22 cellular contexts compared by ENCODE assay signal in genomic region chr16:16003719-16004313, GRCh38. TPM values are rescaled to one million over a fixed set of nuclear protein-coding genes. Genes with fewer than 3 reads are reported as not detected.
DNase-seq lines count a peak whose midpoint lies in the region; ATAC-seq and TF ChIP-seq lines count a peak whose summit lies in the region.
"Had no signal": no experiment of that assay in that cellular context is flagged by ENCODE, and none has a peak within 500 bp of the region (broad histone marks: within the 10 kb centered on the region; RNA-seq: fewer than 3 reads in every experiment).

No MANE protein-coding gene starts in this region.

- no peaks in the 10 kb centered on the region for H3K27me3 Mint-ChIP-seq in CD4-positive, CD25-positive, alpha-beta regulatory T cell
- no peaks in the 10 kb centered on the region for H3K27me3 Mint-ChIP-seq in chondrocyte (ENCODE audit: low read depth)
- H3K27me3 Mint-ChIP-seq: activated naive CD8-positive, alpha-beta T cell treated with anti-CD3 and anti-CD28 coated beads, Interleukin-2, amount 50 U/mL, for 24 hours had no signal

- TF ChIP-seq POLR2A in vagina (IDR thresholded peaks at IDR 0.05) = no peak

- intact Hi-C loops in PC-9 (cut with micrococcal nuclease; ENCODE audit: unreplicated experiment) (no loop called here), vagina (cut with DNase I) (no loop called here)

- no peak overlapping the region for H3K9ac ChIP-seq in rectal smooth muscle tissue (ENCODE audit: low read length)
- H3K9ac ChIP-seq: KMS-11 had no signal

- peaks cover 71% of the 10 kb centered on the region for H3K79me2 ChIP-seq in PC-9 (ENCODE audit: low read depth)

- H3K36me3 ChIP-seq in CD4-positive, CD25-positive, alpha-beta regulatory T cell (ENCODE audit: control insufficient read depth, insufficient read depth, low read length) = peaks cover 5% of the 10 kb centered on the region
- H3K36me3 ChIP-seq in PC-9 (ENCODE audit: low read depth) (0 out of 2 replicates have a peak, but pooled peaks cover 7% of the 10 kb centered on the region), rectal smooth muscle tissue (ENCODE audit: control insufficient read depth, insufficient read depth, low read length) (no peaks in the 10 kb centered on the region), vagina (peaks cover 0 to 6% of the 10 kb centered on the region in 2 donors)
- H3K36me3 ChIP-seq: right atrium auricular region had no signal

- H3K4me3 Mint-ChIP-seq in CD4-positive, CD25-positive, alpha-beta regulatory T cell = no peak overlapping the region
- H3K4me3 Mint-ChIP-seq in chondrocyte (ENCODE audit: unreplicated experiment) = no peak overlapping the region
- H3K4me3 Mint-ChIP-seq: activated naive CD8-positive, alpha-beta T cell treated with anti-CD3 and anti-CD28 coated beads, Interleukin-2, amount 50 U/mL, for 24 hours; endodermal cell had no signal

- no TSS peak for BruUV-seq in PC-9 (replicated peaks; lab: Mats Ljungman, UMichigan)

- no peaks in the 10 kb centered on the region for H4K20me1 ChIP-seq in PC-9 (ENCODE audit: insufficient read depth)

- POLR2A ChIA-PET in PC-9 (lab: Charles Lee; ENCODE audit: unreplicated experiment) = interaction anchor here (0.7 to 1.0 kb wide), 2 partner anchors 64 to 115 kb away, joined by 3 to 7 read pairs; partner anchors contain the start of gene CEP20

- H3K36me3 Mint-ChIP-seq in CD4-positive, CD25-positive, alpha-beta regulatory T cell = peaks cover 26% of the 10 kb centered on the region
- no peaks in the 10 kb centered on the region for H3K36me3 Mint-ChIP-seq in chondrocyte (ENCODE audit: low read depth)

- H3K27ac Mint-ChIP-seq in CD4-positive, CD25-positive, alpha-beta regulatory T cell = peak overlapping the region in 2 of 3 donors; percentile 14 to 27
- peak overlapping the region; percentile 92 for H3K27ac Mint-ChIP-seq in chondrocyte (ENCODE audit: unreplicated experiment)
- H3K27ac Mint-ChIP-seq: activated naive CD8-positive, alpha-beta T cell treated with anti-CD3 and anti-CD28 coated beads, Interleukin-2, amount 50 U/mL, for 24 hours; endodermal cell had no signal

- no peak overlapping the region for H3K4me3 ChIP-seq in CD4-positive, CD25-positive, alpha-beta regulatory T cell (ENCODE audit: low read depth, low read length)
- H3K4me3 ChIP-seq in PC-9 (no peak overlapping the region), rectal smooth muscle tissue (ENCODE audit: low read length) (no peak overlapping the region), vagina (no peak overlapping the region)
- H3K4me3 ChIP-seq: coronary artery, right atrium auricular region had no signal

- no peaks in the 10 kb centered on the region for H3K27me3 ChIP-seq in CD4-positive, CD25-positive, alpha-beta regulatory T cell (ENCODE audit: control insufficient read depth, insufficient read depth, low read length)
- H3K27me3 ChIP-seq in PC-9 (ENCODE audit: insufficient read depth, low read depth) = no peaks in the 10 kb centered on the region
- H3K27me3 ChIP-seq in rectal smooth muscle tissue (ENCODE audit: control insufficient read depth, insufficient read depth, low read length) = no peaks in the 10 kb centered on the region
- no peaks in the 10 kb centered on the region for H3K27me3 ChIP-seq in vagina
- H3K27me3 ChIP-seq: right atrium auricular region had no signal

- no peak overlapping the region; the same call in 1 of the 2 replicates for H3K4me2 ChIP-seq in PC-9
- H3K4me2 ChIP-seq: KMS-11 had no signal

- H2AFZ ChIP-seq in PC-9 = no peak overlapping the region

- CTCF ChIA-PET in PC-9 (lab: Charles Lee) = interaction anchor here (0.6 kb wide), 1 partner anchor 101 kb away, joined by 3 read pairs; no protein-coding TSS in a partner anchor

- ATAC-seq in CD4-positive, CD25-positive, alpha-beta regulatory T cell (ENCODE audit: low read depth in 2 of 2) = no peak
- ATAC-seq in GM21619 (IDR thresholded peaks at IDR 0.05; ENCODE audit: unreplicated experiment) (no peak), HG03439 (IDR thresholded peaks at IDR 0.05; ENCODE audit: unreplicated experiment) (no peak)
- ATAC-seq: activated naive CD8-positive, alpha-beta T cell treated with anti-CD3 and anti-CD28 coated beads, Interleukin-2, amount 50 U/mL, for 24 hours; Right ventricle myocardium inferior had no signal

- H3K9me2 ChIP-seq in PC-9 (ENCODE audit: insufficient read depth) = no peaks in the 10 kb centered on the region

- H3F3A ChIP-seq in PC-9 (ENCODE audit: insufficient read depth, low read depth) = peaks cover 25% of the 10 kb centered on the region

- H3K4me1 Mint-ChIP-seq in CD4-positive, CD25-positive, alpha-beta regulatory T cell = peaks cover under 1 to 50% (median 38%) of the 10 kb centered on the region in 4 donors
- peaks cover 55% of the 10 kb centered on the region for H3K4me1 Mint-ChIP-seq in chondrocyte (ENCODE audit: low read depth)

- no peak for DNase-seq in CD4-positive, CD25-positive, alpha-beta regulatory T cell
- DNase-seq in PC-9 = no peak
- no peak for DNase-seq in chondrocyte (ENCODE audit: low spot score)
- DNase-seq in vagina (ENCODE audit: extremely low spot score in 2 of 2) = no peak
- DNase-seq: activated CD4-positive, alpha-beta T cell treated with anti-CD3 and anti-CD28 coated beads for 48 hours; activated gamma-delta T cell; activated naive CD8-positive, alpha-beta T cell treated with anti-CD3 and anti-CD28 coated beads, Interleukin-2, amount 50 U/mL, for 24 hours; endodermal cell; GF-D8; glutamatergic neuron; mammary epithelial cell; MV-4-11; NCI-H1694 treated with DMSO at 0.1 percent for 48 hours; NCI-H526 treated with DMSO at 0.1 percent for 48 hours; stimulated activated CD4-positive, alpha-beta T cell treated with anti-CD3 and anti-CD28 coated beads, Interleukin-15, amount 100 ng/mL, for 24 hours had no signal

- peaks cover 0 to 3% (median 0%) of the 10 kb centered on the region in 7 donors for H3K9me3 Mint-ChIP-seq in CD4-positive, CD25-positive, alpha-beta regulatory T cell
- no peaks in the 10 kb centered on the region for H3K9me3 Mint-ChIP-seq in chondrocyte (ENCODE audit: low read depth)
- H3K9me3 Mint-ChIP-seq: endodermal cell had no signal

- TF ChIP-seq CTCF in PC-9 (conservative IDR thresholded peaks at IDR 0.05) (no peak), chondrocyte (IDR thresholded peaks at IDR 0.05) (no peak), vagina (IDR thresholded peaks at IDR 0.05) (no peak)

- H3K4me1 ChIP-seq in CD4-positive, CD25-positive, alpha-beta regulatory T cell (ENCODE audit: control insufficient read depth, insufficient read depth, low read length, poor library complexity, severe bottlenecking) = peaks cover 8% of the 10 kb centered on the region
- peaks cover 8% of the 10 kb centered on the region for H3K4me1 ChIP-seq in PC-9 (replicated peaks; ENCODE audit: insufficient read depth)
- H3K4me1 ChIP-seq in rectal smooth muscle tissue (ENCODE audit: control insufficient read depth, insufficient read depth, low read length) = peaks cover 2% of the 10 kb centered on the region
- H3K4me1 ChIP-seq in vagina = peaks cover 15% of the 10 kb centered on the region

- H3K9me3 ChIP-seq in CD4-positive, CD25-positive, alpha-beta regulatory T cell (ENCODE audit: control insufficient read depth in 2 of 2, low read length in 2 of 2) = no peaks in the 10 kb centered on the region
- no peaks in the 10 kb centered on the region for H3K9me3 ChIP-seq in PC-9 (ENCODE audit: insufficient read depth, low read depth)
- H3K9me3 ChIP-seq in vagina = no peaks in the 10 kb centered on the region
- H3K9me3 ChIP-seq: right atrium auricular region had no signal

- no peak overlapping the region for H3K27ac ChIP-seq in CD4-positive, CD25-positive, alpha-beta regulatory T cell (ENCODE audit: insufficient read depth, low read length, poor library complexity, severe bottlenecking)
- H3K27ac ChIP-seq in PC-9 = peak overlapping the region; percentile 29
- peak overlapping the region; percentile 22 for H3K27ac ChIP-seq in rectal smooth muscle tissue (ENCODE audit: low read depth, low read length)
- no peak overlapping the region for H3K27ac ChIP-seq in vagina
- H3K27ac ChIP-seq: KMS-11, right atrium auricular region had no signal

RNA-seq across cellular contexts. Expression of gene ABCC1, which starts 54.4 kb away (rescaled TPM):
- total RNA-seq in CD4-positive, CD25-positive, alpha-beta regulatory T cell = 103 TPM
- 1 to 10 TPM; 6.9 to 8.9 (median 8.3) TPM for polyA plus RNA-seq in CD4-positive, CD25-positive, alpha-beta regulatory T cell
- total RNA-seq in PC-9 (2021) (139 and 146 TPM in 2 replicates), chondrocyte (47.9 to 118 TPM (median 48.3 TPM) in 3 replicates), vagina (47.9 TPM)

Comparison
In these comparisons a context has a peak if more than half of its experiments do, and no peak if none do; other contexts are left out.
1. H3K27ac ChIP-seq: peak in PC-9 (single experiment) and rectal smooth muscle tissue (single experiment); none in CD4-positive, CD25-positive, alpha-beta regulatory T cell (single experiment) and vagina (single experiment).